ENCODE assay signal across 1 cellular context in genomic region chr3:127628788-127629456, GRCh38.
A peak's percentile ranks its signal among the peaks of the same experiment; 100 is the strongest.
TF ChIP-seq lines count a peak whose summit lies in the region.

TSS of gene PODXL2 (plus strand) at chr3:127629185. CDS start at chr3:127629220, 35 bp downstream.

TF ChIP-seq in K562, 482 proteins besides CTCF, POLR2A, EP300 and RAD21 (continued from another document):
- TF ChIP-seq TFAP4 (CRISPR knock-in tag; IDR thresholded peaks at IDR 0.05; ENCODE audit: borderline replicate concordance): peak; percentile 56; the same call in 1 of the 2 replicates
- TF ChIP-seq ZNF511 (CRISPR knock-in tag; IDR thresholded peaks at IDR 0.05): peak; percentile 48
- no peak for TF ChIP-seq SAFB (IDR thresholded peaks at IDR 0.05; ENCODE audit: borderline replicate concordance, low read depth, low read length)
- no peak for TF ChIP-seq NR4A1 (CRISPR knock-in tag; IDR thresholded peaks at IDR 0.05)
- no peak for TF ChIP-seq NR4A1 (tag; IDR thresholded peaks at IDR 0.05)
- peak; percentile 51; the same call in 1 of the 2 replicates for TF ChIP-seq PHF8 (IDR thresholded peaks at IDR 0.05; ENCODE audit: borderline replicate concordance, low read length)
- TF ChIP-seq ZNF431 (CRISPR knock-in tag; IDR thresholded peaks at IDR 0.05): peak; percentile 73
- no peak for TF ChIP-seq HNRNPK (IDR thresholded peaks at IDR 0.05; ENCODE audit: low read depth, low read length, poor library complexity, severe bottlenecking)
- peak; percentile 100 for TF ChIP-seq E2F6 (IDR thresholded peaks at IDR 0.05; ENCODE audit: borderline replicate concordance in 1 of 2, extremely low read depth in 1 of 2, insufficient read depth in 1 of 2, insufficient read length in 1 of 2, low read depth in 1 of 2, low read length in 1 of 2, poor library complexity in 1 of 2, severe bottlenecking in 1 of 2)
- peak in 1 of 3 experiments; percentile 65; a peak in 2 of 6 replicates for TF ChIP-seq ZBTB11 (CRISPR knock-in tag; IDR thresholded peaks at IDR 0.05)
- peak; percentile 23; the same call in 1 of the 2 replicates for TF ChIP-seq GMEB1 (CRISPR knock-in tag; IDR thresholded peaks at IDR 0.05)
- TF ChIP-seq POLR2G (IDR thresholded peaks at IDR 0.05; ENCODE audit: low read depth, low read length): peak; percentile 74
- TF ChIP-seq POU5F1 (IDR thresholded peaks at IDR 0.05; ENCODE audit: borderline replicate concordance, low read depth, low read length, partially characterized antibody): no peak
- peak; percentile 11; the same call in 1 of the 2 replicates for TF ChIP-seq PBX2 (CRISPR knock-in tag; IDR thresholded peaks at IDR 0.05; ENCODE audit: low read depth)
- no peak for TF ChIP-seq PBX2 (tag; conservative IDR thresholded peaks at IDR 0.05; ENCODE audit: low read depth)
- TF ChIP-seq NBN (IDR thresholded peaks at IDR 0.05; ENCODE audit: low read depth): no peak
- TF ChIP-seq ZNF639 (CRISPR knock-in tag; conservative IDR thresholded peaks at IDR 0.05 in 1 of 2, IDR thresholded peaks at IDR 0.05 in 1 of 2): peak in 1 of 2 experiments; percentile 58; a peak in 1 of 4 replicates
- no peak for TF ChIP-seq TCF3 (CRISPR knock-in tag; IDR thresholded peaks at IDR 0.05)
- peak; percentile 54 for TF ChIP-seq RBM25 (IDR thresholded peaks at IDR 0.05; ENCODE audit: low read depth, low read length, severe bottlenecking)
- peak; percentile 81; the same call in 1 of the 2 replicates for TF ChIP-seq ZNF395 (CRISPR knock-in tag; IDR thresholded peaks at IDR 0.05)
- TF ChIP-seq GABPB1 (CRISPR knock-in tag; IDR thresholded peaks at IDR 0.05): 0 out of 2 replicates have a peak, but pooled peaks have one; percentile 28
- no peak for TF ChIP-seq ZNF140 (CRISPR knock-in tag; IDR thresholded peaks at IDR 0.05)
- peak; percentile 90 for TF ChIP-seq ZNF766 (CRISPR knock-in tag; conservative IDR thresholded peaks at IDR 0.05)
- TF ChIP-seq NR2C2 (CRISPR knock-in tag; IDR thresholded peaks at IDR 0.05): no peak
- TF ChIP-seq NR2C2 (tag; IDR thresholded peaks at IDR 0.05): 0 out of 2 replicates have a peak, but pooled peaks have one; percentile 40
- 0 out of 2 replicates have a peak, but pooled peaks have one; percentile 59 for TF ChIP-seq ZNF644 (tag; IDR thresholded peaks at IDR 0.05; ENCODE audit: low read depth)
- peak; percentile 86 for TF ChIP-seq NFYB (IDR thresholded peaks at IDR 0.05; ENCODE audit: extremely low read depth, insufficient read length)
- TF ChIP-seq ZNF586 (CRISPR knock-in tag; conservative IDR thresholded peaks at IDR 0.05): no peak
- 0 out of 2 replicates have a peak, but pooled peaks have one; percentile 16 for TF ChIP-seq SMAD4 (CRISPR knock-in tag; conservative IDR thresholded peaks at IDR 0.05)
- 0 out of 2 replicates have a peak, but pooled peaks have one; percentile 44 for TF ChIP-seq ZNF175 (CRISPR knock-in tag; IDR thresholded peaks at IDR 0.05; ENCODE audit: low read depth)
- TF ChIP-seq IRF1 (CRISPR knock-in tag; IDR thresholded peaks at IDR 0.05; ENCODE audit: borderline replicate concordance): peak; percentile 75; the same call in 1 of the 2 replicates
- peak; percentile 24 for TF ChIP-seq SP2 (IDR thresholded peaks at IDR 0.05; ENCODE audit: extremely low read depth, low read depth, low read length, poor library complexity, severe bottlenecking)
- 0 out of 2 replicates have a peak, but pooled peaks have one; percentile 42 for TF ChIP-seq ZNF282 (CRISPR knock-in tag; IDR thresholded peaks at IDR 0.05)
- peak; percentile 50; the same call in 1 of the 2 replicates for TF ChIP-seq CREB1 (IDR thresholded peaks at IDR 0.05)
- no peak for TF ChIP-seq CREB1 (CRISPR knock-in tag; IDR thresholded peaks at IDR 0.05)
